1 cellular context compared by ENCODE assay signal in genomic region chr9:137029058-137029922, GRCh38.
TF ChIP-seq lines count a peak whose summit lies in the region.

No MANE protein-coding gene starts in this region.

TF ChIP-seq in HepG2, 621 proteins besides CTCF, POLR2A, EP300 and RAD21 (continues in another document):
- no peak for TF ChIP-seq TAF1 (CRISPR knock-in tag; IDR thresholded peaks at IDR 0.05)
- TF ChIP-seq RELA (CRISPR knock-in tag; IDR thresholded peaks at IDR 0.05) = 0 out of 2 replicates have a peak, but pooled peaks have one; percentile 39
- 0 out of 2 replicates have a peak, but pooled peaks have one; percentile 3 for TF ChIP-seq ETV5 (CRISPR knock-in tag; IDR thresholded peaks at IDR 0.05; ENCODE audit: borderline replicate concordance)
- TF ChIP-seq KDM4B (CRISPR knock-in tag; IDR thresholded peaks at IDR 0.05) = no peak
- TF ChIP-seq ZNF577 (CRISPR knock-in tag; IDR thresholded peaks at IDR 0.05; ENCODE audit: borderline replicate concordance, low read depth) = no peak
- no peak for TF ChIP-seq ZBTB40 (IDR thresholded peaks at IDR 0.05)
- TF ChIP-seq ZBTB40 (CRISPR knock-in tag; IDR thresholded peaks at IDR 0.05) = peak; percentile 11; the same call in 1 of the 2 replicates
- TF ChIP-seq ZNF878 (CRISPR knock-in tag; IDR thresholded peaks at IDR 0.05) = no peak
- no peak for TF ChIP-seq ZNF460 (CRISPR knock-in tag; IDR thresholded peaks at IDR 0.05; ENCODE audit: borderline replicate concordance)
- TF ChIP-seq ZNF749 (CRISPR knock-in tag; IDR thresholded peaks at IDR 0.05; ENCODE audit: borderline replicate concordance) = no peak
- TF ChIP-seq ZFP37 (CRISPR knock-in tag; IDR thresholded peaks at IDR 0.05; ENCODE audit: borderline replicate concordance) = no peak
- peak; percentile 65; the same call in 1 of the 2 replicates for TF ChIP-seq THRA (CRISPR knock-in tag; IDR thresholded peaks at IDR 0.05; ENCODE audit: borderline replicate concordance)
- peak; percentile 51 for TF ChIP-seq STAG1 (CRISPR knock-in tag; IDR thresholded peaks at IDR 0.05)
- no peak for TF ChIP-seq GFI1 (CRISPR knock-in tag; IDR thresholded peaks at IDR 0.05; ENCODE audit: borderline replicate concordance)
- no peak for TF ChIP-seq ELF4 (CRISPR knock-in tag; IDR thresholded peaks at IDR 0.05; ENCODE audit: borderline replicate concordance)
- no peak for TF ChIP-seq THAP7 (CRISPR knock-in tag; IDR thresholded peaks at IDR 0.05)
- TF ChIP-seq ZNF567 (CRISPR knock-in tag; IDR thresholded peaks at IDR 0.05; ENCODE audit: borderline replicate concordance) = no peak
- 0 out of 2 replicates have a peak, but pooled peaks have one; percentile 13 for TF ChIP-seq AHR (CRISPR knock-in tag; IDR thresholded peaks at IDR 0.05)
- no peak for TF ChIP-seq ZNF34 (CRISPR knock-in tag; IDR thresholded peaks at IDR 0.05; ENCODE audit: borderline replicate concordance)
- TF ChIP-seq HNRNPL (IDR thresholded peaks at IDR 0.05; ENCODE audit: low read depth, low read length) = 0 out of 2 replicates have a peak, but pooled peaks have one; percentile 23
- peak; percentile 30; the same call in 1 of the 2 replicates for TF ChIP-seq KDM2A (CRISPR knock-in tag; IDR thresholded peaks at IDR 0.05; ENCODE audit: borderline replicate concordance, low read depth)
- no peak for TF ChIP-seq FUBP1 (CRISPR knock-in tag; IDR thresholded peaks at IDR 0.05; ENCODE audit: borderline replicate concordance)
- peak; percentile 83 for TF ChIP-seq ZNF629 (CRISPR knock-in tag; conservative IDR thresholded peaks at IDR 0.05)
- peak; percentile 62 for TF ChIP-seq PATZ1 (CRISPR knock-in tag; IDR thresholded peaks at IDR 0.05)
- TF ChIP-seq HHEX (CRISPR knock-in tag; IDR thresholded peaks at IDR 0.05) = no peak
- TF ChIP-seq SALL2 (CRISPR knock-in tag; IDR thresholded peaks at IDR 0.05) = no peak
- TF ChIP-seq ZBTB25 (CRISPR knock-in tag; IDR thresholded peaks at IDR 0.05) = no peak
- peak; percentile 46; the same call in 1 of the 2 replicates for TF ChIP-seq ZNF687 (CRISPR knock-in tag; IDR thresholded peaks at IDR 0.05)
- 0 out of 2 replicates have a peak, but pooled peaks have one; percentile 33 for TF ChIP-seq KDM5B (CRISPR knock-in tag; IDR thresholded peaks at IDR 0.05; ENCODE audit: borderline replicate concordance)
- no peak for TF ChIP-seq HNRNPK (IDR thresholded peaks at IDR 0.05; ENCODE audit: low read depth, low read length, poor library complexity, severe bottlenecking)
- TF ChIP-seq GATAD2A (CRISPR knock-in tag; IDR thresholded peaks at IDR 0.05) = 0 out of 2 replicates have a peak, but pooled peaks have one; percentile 40
- TF ChIP-seq YY1 (IDR thresholded peaks at IDR 0.05; ENCODE audit: insufficient read depth, insufficient replicate concordance, low read depth, low read length) = peak; percentile 9
- peak; percentile 68 for TF ChIP-seq NR2F6 (IDR thresholded peaks at IDR 0.05)
- TF ChIP-seq NR2F6 (CRISPR knock-in tag; IDR thresholded peaks at IDR 0.05) = peak; percentile 79
- TF ChIP-seq CAMTA2 (CRISPR knock-in tag; IDR thresholded peaks at IDR 0.05; ENCODE audit: borderline replicate concordance) = 0 out of 2 replicates have a peak, but pooled peaks have one; percentile 58
- peak; percentile 72 for TF ChIP-seq RXRA (CRISPR knock-in tag; IDR thresholded peaks at IDR 0.05)
- TF ChIP-seq FOXK1 (CRISPR knock-in tag; IDR thresholded peaks at IDR 0.05; ENCODE audit: borderline replicate concordance, low read depth) = peak; percentile 46; the same call in 1 of the 2 replicates
- 0 out of 2 replicates have a peak, but pooled peaks have one; percentile 10 for TF ChIP-seq ZNF572 (CRISPR knock-in tag; IDR thresholded peaks at IDR 0.05)
- no peak for TF ChIP-seq NCOA1 (CRISPR knock-in tag; IDR thresholded peaks at IDR 0.05)
- no peak for TF ChIP-seq NCOA5 (CRISPR knock-in tag; IDR thresholded peaks at IDR 0.05)
- TF ChIP-seq ZNF331 (CRISPR knock-in tag; IDR thresholded peaks at IDR 0.05) = 0 out of 2 replicates have a peak, but pooled peaks have one; percentile 36
- peak; percentile 43; the same call in 1 of the 2 replicates for TF ChIP-seq ZNF792 (CRISPR knock-in tag; IDR thresholded peaks at IDR 0.05)
- TF ChIP-seq ZBTB42 (CRISPR knock-in tag; IDR thresholded peaks at IDR 0.05) = no peak
- 0 out of 2 replicates have a peak, but pooled peaks have one; percentile 13 for TF ChIP-seq MED1 (CRISPR knock-in tag; IDR thresholded peaks at IDR 0.05)
